Comparison of ENCODE assay signal across 21 cellular contexts in genomic region chr18:78506031-78506461, GRCh38.
DNase-seq lines count a peak whose midpoint lies in the region; ATAC-seq, FAIRE-seq and TF ChIP-seq lines count a peak whose summit lies in the region.
"Had no signal": no experiment of that assay in that cellular context is flagged by ENCODE, and none has a peak within 500 bp of the region (broad histone marks: within the 10 kb centered on the region; RNA-seq: fewer than 3 reads in every experiment).

No MANE protein-coding gene starts in this region.

- POLR2A ChIA-PET in activated CD8-positive, alpha-beta T cell treated with anti-CD3 and anti-CD28 coated beads for 36 hours (lab: Charles Lee): no interaction called here

- no peak overlapping the region for H3K4me3 ChIP-seq in mesendoderm (ENCODE audit: low read length)
- H3K4me3 ChIP-seq: esophagus muscularis mucosa, heart left ventricle, SJCRH30 had no signal

- H2BK15ac ChIP-seq in mesendoderm (replicated peaks; ENCODE audit: low read depth): no peak overlapping the region

- peak overlapping the region; percentile 42 for H3K9ac ChIP-seq in mesendoderm (ENCODE audit: low read length)

- no peaks in the 10 kb centered on the region for H3K27me3 Mint-ChIP-seq in activated CD8-positive, alpha-beta T cell treated with anti-CD3 and anti-CD28 coated beads for 36 hours

- no CpG with 5 or more reads among the region's 29 CpGs for WGBS in mesendoderm (ENCODE audit: extremely low coverage, insufficient coverage, low lambda C conversion rate)

- H2AK5ac ChIP-seq in mesendoderm (ENCODE audit: low read length): no peak overlapping the region

- FAIRE-seq in frontal cortex (lab: Jason Lieb, UNC): no peak

- no peak overlapping the region for H3K23ac ChIP-seq in mesendoderm (ENCODE audit: low read length)

- in situ Hi-C loops in SK-MEL-5 (cut with HindIII; ENCODE audit: low pct_unique_long_range_greater_than_20kb, low sequenced_read_pairs): no loop called here

- H3K27me3 ChIP-seq in mesendoderm (ENCODE audit: insufficient read depth, low read length, poor library complexity): no peaks in the 10 kb centered on the region
- H3K27me3 ChIP-seq: heart left ventricle, SJCRH30 had no signal

- H3K9me3 Mint-ChIP-seq in activated CD8-positive, alpha-beta T cell treated with anti-CD3 and anti-CD28 coated beads for 36 hours: no peaks in the 10 kb centered on the region

- intact Hi-C loops in sciatic nerve (cut with DNase I): no loop called here
- intact Hi-C loops in activated CD8-positive, alpha-beta T cell treated with anti-CD3 and anti-CD28 coated beads for 36 hours (cut with micrococcal nuclease): no loop called here

- no peak overlapping the region for H3K4me3 Mint-ChIP-seq in activated CD8-positive, alpha-beta T cell treated with anti-CD3 and anti-CD28 coated beads for 36 hours
- H3K4me3 Mint-ChIP-seq: naive thymus-derived CD8-positive, alpha-beta T cell; T-helper 2 cell treated with Interferon-gamma antibody and Interleukin-4, amounts not matched to agents 5 μg/mL and 100 μg/mL, for 36 hours had no signal

- ATAC-seq in sciatic nerve: peak; percentile 75
- ATAC-seq in activated CD8-positive, alpha-beta T cell treated with anti-CD3 and anti-CD28 coated beads for 36 hours: no peak
- ATAC-seq in HG03469 (IDR thresholded peaks at IDR 0.05; ENCODE audit: unreplicated experiment): no peak
- no peak for ATAC-seq in HG02678 (IDR thresholded peaks at IDR 0.05; ENCODE audit: unreplicated experiment)
- ATAC-seq: heart left ventricle; naive thymus-derived CD8-positive, alpha-beta T cell had no signal

- H3K36me3 ChIP-seq in mesendoderm (ENCODE audit: control insufficient read depth, insufficient read depth, low read length): no peaks in the 10 kb centered on the region
- H3K36me3 ChIP-seq: esophagus muscularis mucosa, heart left ventricle, SJCRH30 had no signal

- H3K4ac ChIP-seq in mesendoderm (ENCODE audit: low read depth, low read length): no peak overlapping the region

- no peaks in the 10 kb centered on the region for H3K36me3 Mint-ChIP-seq in activated CD8-positive, alpha-beta T cell treated with anti-CD3 and anti-CD28 coated beads for 36 hours (ENCODE audit: low read depth)
- H3K36me3 Mint-ChIP-seq: naive thymus-derived CD8-positive, alpha-beta T cell had no signal

- H3K4me2 ChIP-seq in mesendoderm (ENCODE audit: low read length): no peak overlapping the region

- no peak overlapping the region for H3K27ac ChIP-seq in mesendoderm (ENCODE audit: low read depth, low read length)
- H3K27ac ChIP-seq: esophagus muscularis mucosa, heart left ventricle, SJCRH30 had no signal

- H3K18ac ChIP-seq in mesendoderm (ENCODE audit: low read length): no peak overlapping the region

- no peaks in the 10 kb centered on the region for H3K4me1 Mint-ChIP-seq in activated CD8-positive, alpha-beta T cell treated with anti-CD3 and anti-CD28 coated beads for 36 hours (ENCODE audit: low read depth)
- H3K4me1 Mint-ChIP-seq: naive thymus-derived CD8-positive, alpha-beta T cell had no signal

- no peak overlapping the region for H4K8ac ChIP-seq in mesendoderm (ENCODE audit: low read depth, low read length)

- peak overlapping the region; percentile 80 for H3K56ac ChIP-seq in mesendoderm (ENCODE audit: low read length)

- H2BK120ac ChIP-seq in mesendoderm (ENCODE audit: low read depth, low read length): no peak overlapping the region

- DNase-seq in SK-MEL-5 (ENCODE audit: low read depth, low spot score) (peak; percentile 71), frontal cortex (ENCODE audit: low spot score in 2 of 2) (peak; percentile 37 to 56), mesendoderm (peak; percentile 89), sciatic nerve (ENCODE audit: low spot score) (peak; percentile 74)
- DNase-seq in activated CD8-positive, alpha-beta T cell treated with anti-CD3 and anti-CD28 coated beads for 36 hours: no peak
- no peak for DNase-seq in activated CD4-positive, alpha-beta T cell treated with anti-CD3 and anti-CD28 coated beads, Interleukin-2, amount 50 U/mL, for 1 hour
- DNase-seq: activated CD4-positive, alpha-beta T cell treated with anti-CD3 and anti-CD28 coated beads for 1 hour; activated naive CD4-positive, alpha-beta T cell; dermis blood vessel endothelial cell; heart left ventricle; MM.1S; naive thymus-derived CD8-positive, alpha-beta T cell; NCI-H187 treated with DMSO at 0.1 percent for 48 hours; NCI-H524 treated with DMSO at 0.1 percent for 48 hours; SJCRH30; stimulated activated CD4-positive, alpha-beta T cell treated with anti-CD3 and anti-CD28 coated beads, Interleukin-4, amount 100 ng/mL, for 4 hours; trophoblast cell had no signal

- H2BK5ac ChIP-seq in mesendoderm (ENCODE audit: low read length): no peak overlapping the region

- no peaks in the 10 kb centered on the region for H3K4me1 ChIP-seq in mesendoderm (ENCODE audit: control insufficient read depth, low read depth, low read length)
- H3K4me1 ChIP-seq: esophagus muscularis mucosa, SJCRH30 had no signal

- H3K79me2 ChIP-seq in mesendoderm (ENCODE audit: control insufficient read depth, insufficient read depth, low read length): no peaks in the 10 kb centered on the region

- H3K27ac Mint-ChIP-seq in activated CD8-positive, alpha-beta T cell treated with anti-CD3 and anti-CD28 coated beads for 36 hours: no peak overlapping the region
- H3K27ac Mint-ChIP-seq: T-helper 2 cell treated with Interferon-gamma antibody and Interleukin-4, amounts not matched to agents 5 μg/mL and 100 μg/mL, for 36 hours had no signal

- no peak for TF ChIP-seq CTCF in activated CD8-positive, alpha-beta T cell treated with anti-CD3 and anti-CD28 coated beads for 36 hours (IDR thresholded peaks at IDR 0.05)

- CTCF ChIA-PET in activated CD8-positive, alpha-beta T cell treated with anti-CD3 and anti-CD28 coated beads for 36 hours (lab: Charles Lee): no interaction called here

- H4K5ac ChIP-seq in mesendoderm (ENCODE audit: low read length): no peak overlapping the region

- H3K79me1 ChIP-seq in mesendoderm (ENCODE audit: low read length): no peaks in the 10 kb centered on the region

Comparison
In these comparisons a context has a peak if more than half of its experiments do, and no peak if none do; other contexts are left out.
1. DNase-seq: peak in SK-MEL-5 (single experiment), frontal cortex (2 of 2), mesendoderm (single experiment) and sciatic nerve (single experiment); none in activated CD8-positive, alpha-beta T cell treated with anti-CD3 and anti-CD28 coated beads for 36 hours (single experiment) and activated CD4-positive, alpha-beta T cell treated with anti-CD3 and anti-CD28 coated beads, Interleukin-2, amount 50 U/mL, for 1 hour (single experiment).